In genomic region chr19:30927705-30928104, GRCh38 we compare ENCODE assay signal across 28 cellular contexts.
DNase-seq lines count a peak whose midpoint lies in the region; TF ChIP-seq lines count a peak whose summit lies in the region.
"Had no signal": no experiment of that assay in that cellular context is flagged by ENCODE, and none has a peak within 500 bp of the region (broad histone marks: within the 10 kb centered on the region; RNA-seq: fewer than 3 reads in every experiment).

No MANE protein-coding gene starts in this region.

- no peak for TF ChIP-seq POLR2A in esophagus muscularis mucosa (IDR thresholded peaks at IDR 0.05; ENCODE audit: low read depth)

- intact Hi-C loops in esophagus muscularis mucosa (cut with DNase I): no loop called here

- H3K4me1 ChIP-seq in esophagus muscularis mucosa (peaks cover 0 to 6% (median 0%) of the 10 kb centered on the region in 4 donors), BE2C (no peaks in the 10 kb centered on the region)
- H3K4me1 ChIP-seq: A549; BLaER1; BLaER1 treated with 17β-estradiol and CSF1 and Interleukin-3, amounts not matched to agents 10 nM and 100 nM; Caco-2 had no signal

- H3K9me3 ChIP-seq in esophagus muscularis mucosa (peaks cover 0 to 8% (median 3%) of the 10 kb centered on the region in 4 donors), BE2C (no peaks in the 10 kb centered on the region)

- DNase-seq in esophagus muscularis mucosa (ENCODE audit: extremely low spot score) (peak; percentile 68), mesenteric fat pad (ENCODE audit: low spot score) (peak; percentile 62), BE2C (no peak)
- no peak for DNase-seq in activated CD8-positive, alpha-beta memory T cell treated with anti-CD3 and anti-CD28 coated beads, Interleukin-2, amount 50 U/mL, for 48 hours
- DNase-seq: 8988T; ACHN; AML-193; C1 segment of cervical spinal cord; Caco-2; Calu3; CD4-positive, alpha-beta memory T cell; CD4-positive, alpha-beta T cell; CD4-positive, CD25-positive, alpha-beta regulatory T cell; CD8-positive, alpha-beta memory T cell; CD8-positive, alpha-beta T cell; COR-L47; DMS 273 treated with DMSO at 0.1 percent for 48 hours; DMS153; DMS53; DMS79; DMS79 treated with DMSO at 0.1 percent for 48 hours; DND-41; EL had no signal

- H3K27me3 ChIP-seq in esophagus muscularis mucosa (peaks cover 0 to 8% (median 0%) of the 10 kb centered on the region in 4 donors), BE2C (no peaks in the 10 kb centered on the region)
- H3K27me3 ChIP-seq: BLaER1; BLaER1 treated with 17β-estradiol and CSF1 and Interleukin-3, amounts not matched to agents 10 nM and 100 nM had no signal

- 93% methylated on average over 6 of the region's 6 CpGs for WGBS in esophagus muscularis mucosa

- H3K36me3 ChIP-seq in esophagus muscularis mucosa: no peaks in the 10 kb centered on the region
- H3K36me3 ChIP-seq in BE2C: no peaks in the 10 kb centered on the region
- H3K36me3 ChIP-seq: BLaER1; BLaER1 treated with 17β-estradiol and CSF1 and Interleukin-3, amounts not matched to agents 10 nM and 100 nM had no signal

- no peak overlapping the region for H3K27ac ChIP-seq in esophagus muscularis mucosa (replicated peaks in 1 of 4)
- H3K27ac ChIP-seq: 22Rv1; A549; BLaER1; BLaER1 treated with 17β-estradiol and CSF1 and Interleukin-3, amounts not matched to agents 10 nM and 100 nM; C4-2B had no signal

- no peak overlapping the region for H3K4me3 ChIP-seq in esophagus muscularis mucosa
- H3K4me3 ChIP-seq in BE2C (ENCODE audit: low read depth, low read length): no peak overlapping the region
- H3K4me3 ChIP-seq: A549; BLaER1; BLaER1 treated with 17β-estradiol and CSF1 and Interleukin-3, amounts not matched to agents 10 nM and 100 nM had no signal

- no peak for TF ChIP-seq CTCF in esophagus muscularis mucosa (IDR thresholded peaks at IDR 0.05)
- no peak for TF ChIP-seq CTCF in BE2C (IDR thresholded peaks at IDR 0.05; ENCODE audit: low read depth, low read length)

- TF ChIP-seq EP300 in esophagus muscularis mucosa (IDR thresholded peaks at IDR 0.05): no peak

Comparison
In these comparisons a context has a peak if more than half of its experiments do, and no peak if none do; other contexts are left out.
1. DNase-seq: peak in esophagus muscularis mucosa (single experiment) and mesenteric fat pad (single experiment); none in BE2C (single experiment) and activated CD8-positive, alpha-beta memory T cell treated with anti-CD3 and anti-CD28 coated beads, Interleukin-2, amount 50 U/mL, for 48 hours (single experiment).